Comparison of ENCODE assay signal across 8 cellular contexts in the genomic region with DNA sequence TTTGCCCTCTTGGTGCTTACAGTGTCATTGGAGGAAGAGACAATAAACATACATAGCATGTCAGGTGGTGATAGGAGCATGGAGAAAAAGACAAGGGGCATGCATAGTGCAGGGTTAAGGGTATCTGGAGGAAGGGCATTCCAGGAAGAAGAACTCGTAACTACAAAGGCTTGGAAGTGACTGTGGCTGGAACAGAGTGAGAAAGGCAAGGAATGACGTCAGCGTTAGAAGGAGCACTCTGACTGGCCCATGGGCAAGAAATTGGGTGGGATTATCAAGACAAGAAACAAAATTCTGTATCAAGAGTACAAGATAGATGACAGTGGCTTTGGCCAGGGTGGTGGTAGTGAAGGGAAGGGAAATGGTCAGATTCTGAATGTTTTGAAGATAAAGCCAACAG. TPM values are rescaled to one million over a fixed set of nuclear protein-coding genes. Genes with fewer than 3 reads are reported as not detected.
"Had no signal": no experiment of that assay in that cellular context is flagged by ENCODE, and none has a peak within 500 bp of the region (broad histone marks: within the 10 kb centered on the region; RNA-seq: fewer than 3 reads in every experiment).

No MANE protein-coding gene starts in this region.

- FAIRE-seq: HTR-8/SVneo, K562 had no signal

- ATAC-seq: K562 had no signal

- DNase-seq: IMR-90, KBM-7 had no signal

- H3K27ac ChIP-seq: HL-60 had no signal

- H3K4me3 ChIP-seq: K562 had no signal

RNA-seq across cellular contexts. Expression of gene SMIM17, which starts 11.2 kb away (rescaled TPM):
- total RNA-seq: HT-29, HT1080, IMR-90, K562 had no signal
- polyA plus RNA-seq: IgD-negative memory B cell, IMR-90, K562 had no signal

RNA-seq across cellular contexts. Expression of gene ZNF835, which starts 17.4 kb away (rescaled TPM):
- total RNA-seq: HT-29, IMR-90, K562 had no signal
- polyA plus RNA-seq: IMR-90, K562 had no signal

RNA-seq across cellular contexts. Expression of gene ZNF71, which starts 59.0 kb away (rescaled TPM):
- total RNA-seq: HT-29 had no signal
